ENCODE assay signal across 29 cellular contexts in genomic region chr16:88862968-88863367, GRCh38. TPM values are rescaled to one million over a fixed set of nuclear protein-coding genes. Genes with fewer than 3 reads are reported as not detected.
"Had no signal": no experiment of that assay in that cellular context is flagged by ENCODE, and none has a peak within 500 bp of the region (broad histone marks: within the 10 kb centered on the region; RNA-seq: fewer than 3 reads in every experiment).

No MANE protein-coding gene starts in this region.

- FAIRE-seq: islet of Langerhans, kidney, small intestine had no signal

- DNase-seq: hypothalamus; immature natural killer cell; kidney; left colon; left lung; lower lobe of right lung; mammary epithelial cell; mesendoderm; naive B cell; natural killer cell; nephron progenitor cell; ovary; retina; sigmoid colon; small intestine; spleen; stimulated activated CD4-positive, alpha-beta T cell treated with anti-CD3 and anti-CD28 coated beads, Interleukin-4, amount 100 ng/mL, for 24 hours; stimulated activated naive CD4-positive, alpha-beta T cell; uterus had no signal

- H3K4me2 ChIP-seq: neural progenitor cell had no signal

- H3K36me3 ChIP-seq: neural progenitor cell, ovary, uterus had no signal

- H3K27ac ChIP-seq: left lung, lower lobe of right lung, neural progenitor cell, ovary, sigmoid colon, spleen, tibial nerve, uterus had no signal

- H3K27me3 ChIP-seq: neural progenitor cell, ovary, sigmoid colon, tibial nerve, uterus had no signal

- H3K9ac ChIP-seq: neural progenitor cell had no signal

- H3K4me3 ChIP-seq: left lung, lower lobe of right lung, neural progenitor cell, ovary, sigmoid colon, spleen, tibial nerve, uterus had no signal

- H2AFZ ChIP-seq: neural progenitor cell had no signal

- H3K9me3 ChIP-seq: left lung, lower lobe of right lung, ovary, sigmoid colon, spleen, tibial nerve, uterus had no signal

- ATAC-seq: left colon; left lung; natural killer cell; right cardiac atrium; stimulated activated effector memory CD8-positive, alpha-beta T cell treated with anti-CD3 and anti-CD28 coated beads, Interleukin-12 subunit alpha, Interleukin-12 subunit beta, amount 100 ng/mL, for 72 hours had no signal

RNA-seq across cellular contexts. Expression of gene PABPN1L, which starts 3.5 kb away (rescaled TPM):
- total RNA-seq: kidney, left colon, left lung, lower lobe of right lung, mammary epithelial cell, mononuclear cell, omental fat pad, ovary, right cardiac atrium, sigmoid colon, subcutaneous adipose tissue, tibial nerve, ureter, uterus had no signal
- polyA plus RNA-seq: immature natural killer cell, liver, mammary epithelial cell, right cardiac atrium, small intestine had no signal
